Comparison of ENCODE assay signal across 18 cellular contexts in the genomic region with DNA sequence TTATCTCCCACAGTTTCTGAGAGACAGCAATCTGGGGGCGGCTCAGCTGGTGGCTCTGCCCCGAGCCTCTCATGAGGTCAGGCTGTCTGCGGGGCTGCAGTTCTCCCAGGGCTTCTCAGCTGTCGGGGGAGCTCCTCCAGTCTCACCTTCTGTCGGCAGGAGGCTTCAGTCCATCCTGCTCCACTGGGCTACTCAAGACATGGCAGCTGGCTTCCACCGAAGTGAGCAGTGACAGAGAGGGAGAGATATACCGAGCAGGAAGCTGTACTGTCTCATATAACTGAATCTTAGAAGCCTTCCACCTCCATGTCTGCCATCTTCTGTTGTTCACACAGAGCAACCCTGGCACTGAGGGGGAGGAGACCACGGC.
A peak's percentile ranks its signal among the peaks of the same experiment; 100 is the strongest.
DNase-seq lines count a peak whose midpoint lies in the region; ATAC-seq and TF ChIP-seq lines count a peak whose summit lies in the region.
"Had no signal": no experiment of that assay in that cellular context is flagged by ENCODE, and none has a peak within 500 bp of the region (broad histone marks: within the 10 kb centered on the region; RNA-seq: fewer than 3 reads in every experiment).

No MANE protein-coding gene starts in this region.

- no peak overlapping the region for H3K4me2 ChIP-seq in parathyroid adenoma (ENCODE audit: low read length)

- no peaks in the 10 kb centered on the region for H3K36me3 Mint-ChIP-seq in activated CD8-positive, alpha-beta memory T cell treated with anti-CD3 and anti-CD28 coated beads, Interleukin-2, amount 10 ng/mL, durations not matched to agents 7 days and 5 days
- H3K36me3 Mint-ChIP-seq in endodermal cell (ENCODE audit: low read depth) = no peaks in the 10 kb centered on the region
- H3K36me3 Mint-ChIP-seq: activated CD4-positive, alpha-beta memory T cell treated with anti-CD3 and anti-CD28 coated beads for 36 hours; stimulated activated effector memory CD8-positive, alpha-beta T cell treated with anti-CD3 and anti-CD28 coated beads, Interleukin-12 subunit alpha, Interleukin-12 subunit beta, amount 100 ng/mL, for 72 hours had no signal

- no peaks in the 10 kb centered on the region for H3K4me1 Mint-ChIP-seq in activated CD8-positive, alpha-beta memory T cell treated with anti-CD3 and anti-CD28 coated beads, Interleukin-2, amount 10 ng/mL, durations not matched to agents 7 days and 5 days
- peaks cover 6% of the 10 kb centered on the region for H3K4me1 Mint-ChIP-seq in endodermal cell
- H3K4me1 Mint-ChIP-seq: stimulated activated effector memory CD8-positive, alpha-beta T cell treated with anti-CD3 and anti-CD28 coated beads, Interleukin-12 subunit alpha, Interleukin-12 subunit beta, amount 100 ng/mL, for 72 hours had no signal

- H2AFZ ChIP-seq in parathyroid adenoma = peak overlapping the region; percentile 38

- CTCF ChIA-PET in activated CD8-positive, alpha-beta memory T cell treated with anti-CD3 and anti-CD28 coated beads, Interleukin-2, amount 10 ng/mL, durations not matched to agents 7 days and 5 days (lab: Charles Lee) = interaction anchor here (1.2 kb wide), 1 partner anchor 19 kb away, joined by 4 read pairs; no protein-coding TSS in a partner anchor

- H3K27me3 ChIP-seq in endodermal cell (ENCODE audit: control insufficient read depth, insufficient read depth, low read length, poor library complexity, severe bottlenecking) = no peaks in the 10 kb centered on the region
- no peaks in the 10 kb centered on the region for H3K27me3 ChIP-seq in parathyroid adenoma (ENCODE audit: control insufficient read depth, insufficient read depth, low read length)
- H3K27me3 ChIP-seq: cardiac muscle cell, Peyer's patch, transverse colon had no signal

- DNase-seq in activated CD8-positive, alpha-beta memory T cell treated with anti-CD3 and anti-CD28 coated beads for 24 hours = peak; percentile 35
- DNase-seq in activated CD8-positive, alpha-beta memory T cell treated with anti-CD3 and anti-CD28 coated beads, Interleukin-2, amount 10 ng/mL, durations not matched to agents 7 days and 5 days = no peak
- DNase-seq in LHCN-M2 (ENCODE audit: low read depth) = peak; percentile 58
- DNase-seq in endodermal cell = peak; percentile 58
- no peak for DNase-seq in mesenteric fat pad (ENCODE audit: low spot score)
- DNase-seq in HK-2 (ENCODE audit: unreplicated experiment) = no peak
- DNase-seq: activated CD4-positive, alpha-beta memory T cell treated with anti-CD3 and anti-CD28 coated beads for 36 hours; activated effector memory CD4-positive, alpha-beta T cell treated with Interleukin-2 at 50 U/mL for 16 hours; foreskin keratinocyte; NCI-H2081 treated with DMSO at 0.1 percent for 48 hours; NCI-H69; Peyer's patch; transverse colon had no signal

- peaks cover 26% of the 10 kb centered on the region for H3K27me3 Mint-ChIP-seq in activated CD8-positive, alpha-beta memory T cell treated with anti-CD3 and anti-CD28 coated beads, Interleukin-2, amount 10 ng/mL, durations not matched to agents 7 days and 5 days
- peaks cover 3% of the 10 kb centered on the region for H3K27me3 Mint-ChIP-seq in endodermal cell (ENCODE audit: insufficient read depth)

- no peaks in the 10 kb centered on the region for H3K36me3 ChIP-seq in endodermal cell (ENCODE audit: control insufficient read depth, insufficient read depth, low read length)
- no peaks in the 10 kb centered on the region for H3K36me3 ChIP-seq in parathyroid adenoma (ENCODE audit: control insufficient read depth, insufficient read depth, low read length)
- H3K36me3 ChIP-seq: cardiac muscle cell, neutrophil, Peyer's patch, transverse colon had no signal

- H3K27ac ChIP-seq in endodermal cell (ENCODE audit: low read depth, low read length) (no peak overlapping the region), parathyroid adenoma (no peak overlapping the region)
- H3K27ac ChIP-seq: cardiac muscle cell, foreskin keratinocyte, neutrophil, Peyer's patch, transverse colon had no signal

- 74 to 84% methylated on average over 5 to 8 of the region's 8 CpGs for WGBS in endodermal cell (ENCODE audit: insufficient coverage in 1 of 2, insufficient read length in 1 of 2), 2 experiments

- no peak for TF ChIP-seq CTCF in endodermal cell (conservative IDR thresholded peaks at IDR 0.05)
- TF ChIP-seq CTCF in parathyroid adenoma (IDR thresholded peaks at IDR 0.05) = no peak

- no peaks in the 10 kb centered on the region for H3K79me2 ChIP-seq in parathyroid adenoma

- H3K9me3 ChIP-seq in endodermal cell (ENCODE audit: control insufficient read depth, low read length) = no peaks in the 10 kb centered on the region
- H3K9me3 ChIP-seq in parathyroid adenoma (ENCODE audit: control insufficient read depth, low read length) = no peaks in the 10 kb centered on the region
- H3K9me3 ChIP-seq: neutrophil, Peyer's patch, transverse colon had no signal

- H3K9me3 Mint-ChIP-seq in activated CD8-positive, alpha-beta memory T cell treated with anti-CD3 and anti-CD28 coated beads, Interleukin-2, amount 10 ng/mL, durations not matched to agents 7 days and 5 days (ENCODE audit: low read depth) = no peaks in the 10 kb centered on the region
- H3K9me3 Mint-ChIP-seq in endodermal cell = no peaks in the 10 kb centered on the region
- H3K9me3 Mint-ChIP-seq: activated CD4-positive, alpha-beta memory T cell treated with anti-CD3 and anti-CD28 coated beads for 36 hours; stimulated activated effector memory CD8-positive, alpha-beta T cell treated with anti-CD3 and anti-CD28 coated beads, Interleukin-12 subunit alpha, Interleukin-12 subunit beta, amount 100 ng/mL, for 72 hours had no signal

- H3K4me1 ChIP-seq in endodermal cell (ENCODE audit: control insufficient read depth, insufficient read depth, low read length) (no peaks in the 10 kb centered on the region), parathyroid adenoma (no peaks in the 10 kb centered on the region)
- H3K4me1 ChIP-seq: foreskin keratinocyte, Peyer's patch, transverse colon had no signal

- ATAC-seq in activated CD8-positive, alpha-beta memory T cell treated with anti-CD3 and anti-CD28 coated beads, Interleukin-2, amount 10 ng/mL, durations not matched to agents 7 days and 5 days = no peak
- ATAC-seq in GM18909 (IDR thresholded peaks at IDR 0.05; ENCODE audit: poor library complexity, unreplicated experiment) = no peak
- ATAC-seq: foreskin keratinocyte; stimulated activated effector memory CD8-positive, alpha-beta T cell treated with anti-CD3 and anti-CD28 coated beads, Interleukin-12 subunit alpha, Interleukin-12 subunit beta, amount 100 ng/mL, for 72 hours had no signal

- H3K9ac ChIP-seq in endodermal cell (ENCODE audit: extremely low read depth, low read length, poor library complexity, severe bottlenecking) = no peak overlapping the region
- H3K9ac ChIP-seq in parathyroid adenoma = no peak overlapping the region

- H3K27ac Mint-ChIP-seq in activated CD8-positive, alpha-beta memory T cell treated with anti-CD3 and anti-CD28 coated beads, Interleukin-2, amount 10 ng/mL, durations not matched to agents 7 days and 5 days = no peak overlapping the region
- H3K27ac Mint-ChIP-seq in endodermal cell = peak overlapping the region; percentile 12
- H3K27ac Mint-ChIP-seq: activated CD4-positive, alpha-beta memory T cell treated with anti-CD3 and anti-CD28 coated beads for 36 hours; stimulated activated effector memory CD8-positive, alpha-beta T cell treated with anti-CD3 and anti-CD28 coated beads, Interleukin-12 subunit alpha, Interleukin-12 subunit beta, amount 100 ng/mL, for 72 hours had no signal

- H3K4me3 ChIP-seq in endodermal cell (ENCODE audit: low read length) (no peak overlapping the region), parathyroid adenoma (ENCODE audit: low read depth, low read length) (no peak overlapping the region)
- H3K4me3 ChIP-seq: cardiac muscle cell, Peyer's patch, transverse colon had no signal

- no peak overlapping the region for H3K4me3 Mint-ChIP-seq in activated CD8-positive, alpha-beta memory T cell treated with anti-CD3 and anti-CD28 coated beads, Interleukin-2, amount 10 ng/mL, durations not matched to agents 7 days and 5 days
- H3K4me3 Mint-ChIP-seq in endodermal cell = no peak overlapping the region
- H3K4me3 Mint-ChIP-seq: activated CD4-positive, alpha-beta memory T cell treated with anti-CD3 and anti-CD28 coated beads for 36 hours; stimulated activated effector memory CD8-positive, alpha-beta T cell treated with anti-CD3 and anti-CD28 coated beads, Interleukin-12 subunit alpha, Interleukin-12 subunit beta, amount 100 ng/mL, for 72 hours had no signal

Comparison
In these comparisons a context has a peak if more than half of its experiments do, and no peak if none do; other contexts are left out.
1. DNase-seq: peak in activated CD8-positive, alpha-beta memory T cell treated with anti-CD3 and anti-CD28 coated beads for 24 hours (single experiment), LHCN-M2 (single experiment) and endodermal cell (single experiment); none in activated CD8-positive, alpha-beta memory T cell treated with anti-CD3 and anti-CD28 coated beads, Interleukin-2, amount 10 ng/mL, durations not matched to agents 7 days and 5 days (single experiment), mesenteric fat pad (single experiment) and HK-2 (single experiment).